2 cellular contexts compared by ENCODE assay signal in the genomic region with DNA sequence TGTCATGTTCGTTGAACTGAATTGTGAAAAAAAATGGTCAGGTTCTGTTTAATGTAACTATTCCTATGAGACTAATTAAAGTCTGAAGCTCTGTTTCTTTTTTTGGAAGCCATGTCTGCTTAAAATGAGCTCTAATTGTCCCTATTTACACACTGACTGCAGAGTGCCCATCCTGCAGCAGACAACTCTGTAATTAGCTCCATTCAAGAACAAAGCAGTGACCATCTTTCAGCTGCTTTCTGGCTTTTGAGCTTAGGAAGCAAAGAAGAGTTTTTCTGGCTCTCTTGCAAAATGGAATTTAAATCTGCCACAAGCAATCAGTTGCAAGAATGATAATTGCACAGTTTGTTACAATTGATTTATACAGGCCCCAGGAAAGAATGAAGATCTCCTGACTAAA.
TF ChIP-seq lines count a peak whose summit lies in the region.

No MANE protein-coding gene starts in this region.

TF ChIP-seq in SK-N-SH, 30 proteins besides CTCF, POLR2A, EP300 and RAD21 (continued from another document):
- TF ChIP-seq YY1 (IDR thresholded peaks at IDR 0.05; ENCODE audit: low read depth), result no peak

TF ChIP-seq in SK-N-SH treated with all-trans-retinoic acid at 6 μM for 48 hours, 23 proteins besides CTCF, POLR2A, EP300 and RAD21 (continued from another document):
- TF ChIP-seq, protein P1, sequence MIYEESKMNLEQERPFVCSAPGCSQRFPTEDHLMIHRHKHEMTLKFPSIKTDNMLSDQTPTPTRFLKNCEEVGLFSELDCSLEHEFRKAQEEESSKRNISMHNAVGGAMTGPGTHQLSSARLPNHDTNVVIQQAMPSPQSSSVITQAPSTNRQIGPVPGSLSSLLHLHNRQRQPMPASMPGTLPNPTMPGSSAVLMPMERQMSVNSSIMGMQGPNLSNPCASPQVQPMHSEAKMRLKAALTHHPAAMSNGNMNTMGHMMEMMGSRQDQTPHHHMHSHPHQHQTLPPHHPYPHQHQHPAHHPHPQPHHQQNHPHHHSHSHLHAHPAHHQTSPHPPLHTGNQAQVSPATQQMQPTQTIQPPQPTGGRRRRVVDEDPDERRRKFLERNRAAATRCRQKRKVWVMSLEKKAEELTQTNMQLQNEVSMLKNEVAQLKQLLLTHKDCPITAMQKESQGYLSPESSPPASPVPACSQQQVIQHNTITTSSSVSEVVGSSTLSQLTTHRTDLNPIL (CRISPR knock-in tag; IDR thresholded peaks at IDR 0.05; ENCODE audit: low read depth), result no peak
- TF ChIP-seq, protein P2, sequence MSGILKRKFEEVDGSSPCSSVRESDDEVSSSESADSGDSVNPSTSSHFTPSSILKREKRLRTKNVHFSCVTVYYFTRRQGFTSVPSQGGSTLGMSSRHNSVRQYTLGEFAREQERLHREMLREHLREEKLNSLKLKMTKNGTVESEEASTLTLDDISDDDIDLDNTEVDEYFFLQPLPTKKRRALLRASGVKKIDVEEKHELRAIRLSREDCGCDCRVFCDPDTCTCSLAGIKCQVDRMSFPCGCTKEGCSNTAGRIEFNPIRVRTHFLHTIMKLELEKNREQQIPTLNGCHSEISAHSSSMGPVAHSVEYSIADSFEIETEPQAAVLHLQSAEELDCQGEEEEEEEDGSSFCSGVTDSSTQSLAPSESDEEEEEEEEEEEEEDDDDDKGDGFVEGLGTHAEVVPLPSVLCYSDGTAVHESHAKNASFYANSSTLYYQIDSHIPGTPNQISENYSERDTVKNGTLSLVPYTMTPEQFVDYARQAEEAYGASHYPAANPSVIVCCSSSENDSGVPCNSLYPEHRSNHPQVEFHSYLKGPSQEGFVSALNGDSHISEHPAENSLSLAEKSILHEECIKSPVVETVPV (CRISPR knock-in tag; IDR thresholded peaks at IDR 0.05), result no peak
- TF ChIP-seq TOX (CRISPR knock-in tag; IDR thresholded peaks at IDR 0.05; ENCODE audit: borderline replicate concordance) (no peak), SNAI2 (CRISPR knock-in tag; IDR thresholded peaks at IDR 0.05) (no peak), ESRRG (CRISPR knock-in tag; IDR thresholded peaks at IDR 0.05) (no peak), GLIS3 (CRISPR knock-in tag; IDR thresholded peaks at IDR 0.05) (no peak), CSDC2 (CRISPR knock-in tag; IDR thresholded peaks at IDR 0.05) (no peak), BACH2 (CRISPR knock-in tag; IDR thresholded peaks at IDR 0.05; ENCODE audit: borderline replicate concordance) (no peak), ZNF70 (CRISPR knock-in tag; IDR thresholded peaks at IDR 0.05) (no peak), ZC3H10 (CRISPR knock-in tag; IDR thresholded peaks at IDR 0.05) (no peak), ARNTL (CRISPR knock-in tag; IDR thresholded peaks at IDR 0.05; ENCODE audit: borderline replicate concordance, low read depth) (no peak), PPARA (CRISPR knock-in tag; IDR thresholded peaks at IDR 0.05; ENCODE audit: borderline replicate concordance) (no peak), ISL1 (CRISPR knock-in tag; IDR thresholded peaks at IDR 0.05) (no peak)
- TF ChIP-seq, protein P3, sequence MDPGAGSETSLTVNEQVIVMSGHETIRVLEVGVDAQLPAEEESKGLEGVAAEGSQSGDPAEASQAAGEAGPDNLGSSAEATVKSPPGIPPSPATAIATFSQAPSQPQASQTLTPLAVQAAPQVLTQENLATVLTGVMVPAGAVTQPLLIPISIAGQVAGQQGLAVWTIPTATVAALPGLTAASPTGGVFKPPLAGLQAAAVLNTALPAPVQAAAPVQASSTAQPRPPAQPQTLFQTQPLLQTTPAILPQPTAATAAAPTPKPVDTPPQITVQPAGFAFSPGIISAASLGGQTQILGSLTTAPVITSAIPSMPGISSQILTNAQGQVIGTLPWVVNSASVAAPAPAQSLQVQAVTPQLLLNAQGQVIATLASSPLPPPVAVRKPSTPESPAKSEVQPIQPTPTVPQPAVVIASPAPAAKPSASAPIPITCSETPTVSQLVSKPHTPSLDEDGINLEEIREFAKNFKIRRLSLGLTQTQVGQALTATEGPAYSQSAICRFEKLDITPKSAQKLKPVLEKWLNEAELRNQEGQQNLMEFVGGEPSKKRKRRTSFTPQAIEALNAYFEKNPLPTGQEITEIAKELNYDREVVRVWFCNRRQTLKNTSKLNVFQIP (CRISPR knock-in tag; IDR thresholded peaks at IDR 0.05; ENCODE audit: borderline replicate concordance, low read depth), result no peak
- TF ChIP-seq, protein P4, sequence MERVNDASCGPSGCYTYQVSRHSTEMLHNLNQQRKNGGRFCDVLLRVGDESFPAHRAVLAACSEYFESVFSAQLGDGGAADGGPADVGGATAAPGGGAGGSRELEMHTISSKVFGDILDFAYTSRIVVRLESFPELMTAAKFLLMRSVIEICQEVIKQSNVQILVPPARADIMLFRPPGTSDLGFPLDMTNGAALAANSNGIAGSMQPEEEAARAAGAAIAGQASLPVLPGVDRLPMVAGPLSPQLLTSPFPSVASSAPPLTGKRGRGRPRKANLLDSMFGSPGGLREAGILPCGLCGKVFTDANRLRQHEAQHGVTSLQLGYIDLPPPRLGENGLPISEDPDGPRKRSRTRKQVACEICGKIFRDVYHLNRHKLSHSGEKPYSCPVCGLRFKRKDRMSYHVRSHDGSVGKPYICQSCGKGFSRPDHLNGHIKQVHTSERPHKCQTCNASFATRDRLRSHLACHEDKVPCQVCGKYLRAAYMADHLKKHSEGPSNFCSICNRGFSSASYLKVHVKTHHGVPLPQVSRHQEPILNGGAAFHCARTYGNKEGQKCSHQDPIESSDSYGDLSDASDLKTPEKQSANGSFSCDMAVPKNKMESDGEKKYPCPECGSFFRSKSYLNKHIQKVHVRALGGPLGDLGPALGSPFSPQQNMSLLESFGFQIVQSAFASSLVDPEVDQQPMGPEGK (CRISPR knock-in tag; IDR thresholded peaks at IDR 0.05; ENCODE audit: borderline replicate concordance), result no peak
